2 cellular contexts compared by ENCODE assay signal in genomic region chr5:142674438-142675210, GRCh38.
TF ChIP-seq lines count a peak whose summit lies in the region.

No MANE protein-coding gene starts in this region.

TF ChIP-seq in HepG2, 621 proteins besides CTCF, POLR2A, EP300 and RAD21:
- no peak for TF ChIP-seq EED (CRISPR knock-in tag; IDR thresholded peaks at IDR 0.05)
- no peak for TF ChIP-seq SMAD9 (CRISPR knock-in tag; IDR thresholded peaks at IDR 0.05)
- TF ChIP-seq ZNF101 (CRISPR knock-in tag; IDR thresholded peaks at IDR 0.05; ENCODE audit: borderline replicate concordance, low read depth): no peak
- no peak for TF ChIP-seq ZNF256 (CRISPR knock-in tag; conservative IDR thresholded peaks at IDR 0.05)
- no peak for TF ChIP-seq ZNF362 (CRISPR knock-in tag; IDR thresholded peaks at IDR 0.05; ENCODE audit: borderline replicate concordance)
- no peak for TF ChIP-seq MNT (IDR thresholded peaks at IDR 0.05)
- no peak for TF ChIP-seq ZNF709 (CRISPR knock-in tag; IDR thresholded peaks at IDR 0.05)
- no peak for TF ChIP-seq TEAD2 (CRISPR knock-in tag; IDR thresholded peaks at IDR 0.05)

TF ChIP-seq in H1, 55 proteins besides CTCF, POLR2A, EP300 and RAD21:
- TF ChIP-seq GTF2F1 (IDR thresholded peaks at IDR 0.05; ENCODE audit: borderline replicate concordance, low read depth, low read length) (no peak), ATF3 (IDR thresholded peaks at IDR 0.05; ENCODE audit: insufficient read depth, low read depth, low read length) (no peak), KDM1A (IDR thresholded peaks at IDR 0.05; ENCODE audit: borderline replicate concordance, low read length) (no peak), SIX5 (IDR thresholded peaks at IDR 0.05; ENCODE audit: low read depth, low read length) (no peak), CHD1 (IDR thresholded peaks at IDR 0.05; ENCODE audit: low read depth, low read length) (no peak), EGR1 (IDR thresholded peaks at IDR 0.05; ENCODE audit: borderline replicate concordance, low read depth, low read length) (no peak)
TF ChIP-seq in H1: peak in this region for 0.
